ENCODE assay signal across 12 cellular contexts in the genomic region with DNA sequence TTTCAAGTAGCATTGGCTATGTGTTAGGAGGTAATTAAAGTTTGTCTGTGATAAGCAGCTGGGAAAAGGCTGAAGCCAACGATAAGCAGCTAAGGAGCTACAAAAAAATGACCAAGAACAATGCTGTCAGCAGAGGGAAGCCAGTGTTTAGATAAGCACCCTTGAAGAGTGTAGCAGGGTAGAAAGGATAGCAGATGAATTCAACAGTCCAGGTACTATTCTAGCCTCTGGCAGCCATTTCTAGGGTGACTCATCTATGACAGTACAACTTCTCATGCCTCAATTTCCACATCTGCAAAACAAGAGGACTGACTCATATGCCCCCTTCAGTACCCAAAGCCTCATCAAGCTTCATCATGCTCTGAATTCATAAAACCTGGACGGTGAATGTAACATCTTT.
DNase-seq lines count a peak whose midpoint lies in the region; ATAC-seq and TF ChIP-seq lines count a peak whose summit lies in the region.
"Had no signal": no experiment of that assay in that cellular context is flagged by ENCODE, and none has a peak within 500 bp of the region (broad histone marks: within the 10 kb centered on the region; RNA-seq: fewer than 3 reads in every experiment).

No MANE protein-coding gene starts in this region.

- CTCF ChIA-PET in T-cell (lab: Charles Lee), result no interaction called here

- POLR2A ChIA-PET in T-cell (lab: Charles Lee), result no interaction called here

- no peaks in the 10 kb centered on the region for H3K36me3 Mint-ChIP-seq in activated naive CD8-positive, alpha-beta T cell treated with anti-CD3 and anti-CD28 coated beads, Interleukin-2, amount 50 U/mL, for 24 hours (ENCODE audit: low read depth)
- no peaks in the 10 kb centered on the region for H3K36me3 Mint-ChIP-seq in activated naive CD8-positive, alpha-beta T cell treated with anti-CD3 and anti-CD28 coated beads for 36 hours
- H3K36me3 Mint-ChIP-seq in T-cell, result no peaks in the 10 kb centered on the region
- H3K36me3 Mint-ChIP-seq: stimulated activated memory B cell treated with anti-CD40 and anti-IgM and Interleukin-4, amounts not matched to agents 10 μg/mL and 1 μg/mL and 100 μg/mL, for 72 hours had no signal

- no peak overlapping the region for H3K27ac Mint-ChIP-seq in activated naive CD8-positive, alpha-beta T cell treated with anti-CD3 and anti-CD28 coated beads, Interleukin-2, amount 50 U/mL, for 24 hours
- H3K27ac Mint-ChIP-seq in activated naive CD8-positive, alpha-beta T cell treated with anti-CD3 and anti-CD28 coated beads for 36 hours, result no peak overlapping the region
- H3K27ac Mint-ChIP-seq in stimulated activated naive CD8-positive, alpha-beta T cell treated with anti-CD3 and anti-CD28 coated beads, Interleukin-15, amount 100 ng/mL, for 72 hours, result peak overlapping the region in 1 of 2 donors; percentile 68
- H3K27ac Mint-ChIP-seq in T-cell, result no peak overlapping the region
- H3K27ac Mint-ChIP-seq: stimulated activated memory B cell treated with anti-CD40 and anti-IgM and Interleukin-4, amounts not matched to agents 10 μg/mL and 1 μg/mL and 100 μg/mL, for 72 hours had no signal

- peak; percentile 52 for ATAC-seq in activated naive CD8-positive, alpha-beta T cell treated with anti-CD3 and anti-CD28 coated beads, Interleukin-2, amount 50 U/mL, for 24 hours
- peak; percentile 31 for ATAC-seq in stimulated activated naive CD8-positive, alpha-beta T cell treated with anti-CD3 and anti-CD28 coated beads, Interleukin-15, amount 100 ng/mL, for 72 hours
- ATAC-seq in T-cell (replicated peaks in 1 of 4), result no peak
- ATAC-seq: GM12878; stimulated activated memory B cell treated with anti-CD40 and anti-IgM and Interleukin-4, amounts not matched to agents 10 μg/mL and 1 μg/mL and 100 μg/mL, for 72 hours had no signal

- no peak for DNase-seq in activated naive CD8-positive, alpha-beta T cell treated with anti-CD3 and anti-CD28 coated beads, Interleukin-2, amount 50 U/mL, for 24 hours
- DNase-seq in activated naive CD8-positive, alpha-beta T cell treated with anti-CD3 and anti-CD28 coated beads for 36 hours, result no peak
- DNase-seq in RKO (ENCODE audit: low spot score) (peak; percentile 31), epithelial cell of proximal tubule (ENCODE audit: low read depth) (peak; percentile 33), T-cell (no peak), glomerular visceral epithelial cell (ENCODE audit: extremely low spot score) (no peak), SHP77 (lab: John Stamatoyannopoulos, UW) (no peak)
- DNase-seq in stimulated activated naive CD8-positive, alpha-beta T cell treated with anti-CD3 and anti-CD28 coated beads, Interleukin-15, amount 100 ng/mL, for 72 hours, result no peak
- DNase-seq: central memory CD4-positive, alpha-beta T cell; stimulated activated CD4-positive, alpha-beta T cell treated with anti-CD3 and anti-CD28 coated beads, Interleukin-4, amount 100 ng/mL, for 1 hour had no signal

- no peak overlapping the region for H3K4me3 ChIP-seq in epithelial cell of proximal tubule (ENCODE audit: low read depth, low read length)
- H3K4me3 ChIP-seq: GM12878 had no signal

- H3K4me1 Mint-ChIP-seq in activated naive CD8-positive, alpha-beta T cell treated with anti-CD3 and anti-CD28 coated beads, Interleukin-2, amount 50 U/mL, for 24 hours, result no peaks in the 10 kb centered on the region
- H3K4me1 Mint-ChIP-seq in activated naive CD8-positive, alpha-beta T cell treated with anti-CD3 and anti-CD28 coated beads for 36 hours, result no peaks in the 10 kb centered on the region
- no peaks in the 10 kb centered on the region for H3K4me1 Mint-ChIP-seq in stimulated activated naive CD8-positive, alpha-beta T cell treated with anti-CD3 and anti-CD28 coated beads, Interleukin-15, amount 100 ng/mL, for 72 hours
- no peaks in the 10 kb centered on the region for H3K4me1 Mint-ChIP-seq in T-cell
- H3K4me1 Mint-ChIP-seq: stimulated activated memory B cell treated with anti-CD40 and anti-IgM and Interleukin-4, amounts not matched to agents 10 μg/mL and 1 μg/mL and 100 μg/mL, for 72 hours had no signal

- no peaks in the 10 kb centered on the region for H3K27me3 Mint-ChIP-seq in activated naive CD8-positive, alpha-beta T cell treated with anti-CD3 and anti-CD28 coated beads, Interleukin-2, amount 50 U/mL, for 24 hours
- H3K27me3 Mint-ChIP-seq in activated naive CD8-positive, alpha-beta T cell treated with anti-CD3 and anti-CD28 coated beads for 36 hours, result no peaks in the 10 kb centered on the region
- H3K27me3 Mint-ChIP-seq in stimulated activated naive CD8-positive, alpha-beta T cell treated with anti-CD3 and anti-CD28 coated beads, Interleukin-15, amount 100 ng/mL, for 72 hours, result no peaks in the 10 kb centered on the region
- no peaks in the 10 kb centered on the region for H3K27me3 Mint-ChIP-seq in T-cell
- H3K27me3 Mint-ChIP-seq: stimulated activated memory B cell treated with anti-CD40 and anti-IgM and Interleukin-4, amounts not matched to agents 10 μg/mL and 1 μg/mL and 100 μg/mL, for 72 hours had no signal

- H3K9me3 Mint-ChIP-seq in activated naive CD8-positive, alpha-beta T cell treated with anti-CD3 and anti-CD28 coated beads, Interleukin-2, amount 50 U/mL, for 24 hours, result no peaks in the 10 kb centered on the region
- no peaks in the 10 kb centered on the region for H3K9me3 Mint-ChIP-seq in activated naive CD8-positive, alpha-beta T cell treated with anti-CD3 and anti-CD28 coated beads for 36 hours
- peaks cover 0 to 8% of the 10 kb centered on the region in 2 donors for H3K9me3 Mint-ChIP-seq in stimulated activated naive CD8-positive, alpha-beta T cell treated with anti-CD3 and anti-CD28 coated beads, Interleukin-15, amount 100 ng/mL, for 72 hours
- peaks cover 2 to 10% (median 4%) of the 10 kb centered on the region in 3 donors for H3K9me3 Mint-ChIP-seq in T-cell

- no peak overlapping the region for H3K4me3 Mint-ChIP-seq in activated naive CD8-positive, alpha-beta T cell treated with anti-CD3 and anti-CD28 coated beads, Interleukin-2, amount 50 U/mL, for 24 hours
- no peak overlapping the region for H3K4me3 Mint-ChIP-seq in activated naive CD8-positive, alpha-beta T cell treated with anti-CD3 and anti-CD28 coated beads for 36 hours
- no peak overlapping the region for H3K4me3 Mint-ChIP-seq in stimulated activated naive CD8-positive, alpha-beta T cell treated with anti-CD3 and anti-CD28 coated beads, Interleukin-15, amount 100 ng/mL, for 72 hours
- H3K4me3 Mint-ChIP-seq in T-cell, result no peak overlapping the region
- H3K4me3 Mint-ChIP-seq: stimulated activated memory B cell treated with anti-CD40 and anti-IgM and Interleukin-4, amounts not matched to agents 10 μg/mL and 1 μg/mL and 100 μg/mL, for 72 hours had no signal

- no peak for TF ChIP-seq CTCF in epithelial cell of proximal tubule (conservative IDR thresholded peaks at IDR 0.05; ENCODE audit: low read depth, low read length)

Comparison
In these comparisons a context has a peak if more than half of its experiments do, and no peak if none do; other contexts are left out.
1. ATAC-seq: peak in activated naive CD8-positive, alpha-beta T cell treated with anti-CD3 and anti-CD28 coated beads, Interleukin-2, amount 50 U/mL, for 24 hours (single experiment) and stimulated activated naive CD8-positive, alpha-beta T cell treated with anti-CD3 and anti-CD28 coated beads, Interleukin-15, amount 100 ng/mL, for 72 hours (single experiment); none in T-cell (0 of 4).
2. DNase-seq: peak in RKO (single experiment) and epithelial cell of proximal tubule (single experiment); none in activated naive CD8-positive, alpha-beta T cell treated with anti-CD3 and anti-CD28 coated beads, Interleukin-2, amount 50 U/mL, for 24 hours (single experiment), activated naive CD8-positive, alpha-beta T cell treated with anti-CD3 and anti-CD28 coated beads for 36 hours (single experiment), stimulated activated naive CD8-positive, alpha-beta T cell treated with anti-CD3 and anti-CD28 coated beads, Interleukin-15, amount 100 ng/mL, for 72 hours (0 of 2), T-cell (0 of 34), glomerular visceral epithelial cell (single experiment) and SHP77 (0 of 2).